10 cellular contexts compared by ENCODE assay signal in the genomic region with DNA sequence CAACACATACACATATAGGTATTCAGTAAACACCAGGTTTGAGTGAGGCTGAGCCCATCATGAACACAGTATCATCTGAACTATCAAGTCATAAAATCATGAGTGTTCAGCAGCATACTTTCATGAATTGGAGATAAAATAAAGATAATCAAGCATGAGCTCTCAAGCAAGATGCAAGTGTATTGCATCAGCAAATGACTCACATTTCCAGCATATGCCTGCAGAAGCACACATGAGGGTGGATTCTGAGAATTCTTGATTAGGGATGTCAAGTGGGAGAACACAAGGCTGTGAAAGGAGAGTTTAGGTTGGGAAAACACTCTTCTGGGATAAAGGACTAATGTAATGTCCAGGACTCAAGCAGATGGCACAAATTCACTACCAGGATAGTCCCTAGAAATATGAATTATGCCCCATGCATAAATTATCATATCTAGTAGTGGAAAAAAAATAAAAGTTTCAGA.
DNase-seq lines count a peak whose midpoint lies in the region; ATAC-seq and TF ChIP-seq lines count a peak whose summit lies in the region.
"Had no signal": no experiment of that assay in that cellular context is flagged by ENCODE, and none has a peak within 500 bp of the region (broad histone marks: within the 10 kb centered on the region; RNA-seq: fewer than 3 reads in every experiment).

No MANE protein-coding gene starts in this region.

- no peak overlapping the region for H2AK5ac ChIP-seq in mesenchymal stem cell (ENCODE audit: low read length, severe bottlenecking)

- H3K27ac ChIP-seq in mesenchymal stem cell (ENCODE audit: low read length, poor library complexity, severe bottlenecking) = no peak overlapping the region

- no peak for ATAC-seq in GM21786 (IDR thresholded peaks at IDR 0.05; ENCODE audit: unreplicated experiment)
- ATAC-seq: GM12878 had no signal

- no peaks in the 10 kb centered on the region for H3K27me3 ChIP-seq in MG63
- H3K27me3 ChIP-seq in mesenchymal stem cell (ENCODE audit: control insufficient read depth in 1 of 2, insufficient read depth in 1 of 2, low read length in 2 of 2) = no peaks in the 10 kb centered on the region

- TF ChIP-seq CTCF in astrocyte of the cerebellum (IDR thresholded peaks at IDR 0.05; ENCODE audit: low read depth, low read length, missing control alignments) = no peak

- H3K4me3 ChIP-seq in MG63 (no peak overlapping the region), astrocyte of the cerebellum (ENCODE audit: low read depth, low read length) (no peak overlapping the region), mesenchymal stem cell (ENCODE audit: insufficient read depth in 1 of 2, low read depth in 1 of 2, low read length in 2 of 2) (no peak overlapping the region)
- H3K4me3 ChIP-seq: GM12878 had no signal

- H3K9ac ChIP-seq in mesenchymal stem cell (ENCODE audit: low read length) = peak overlapping the region; percentile 40

- H3K36me3 ChIP-seq in MG63 (no peaks in the 10 kb centered on the region; the same call in 1 of the 2 replicates), mesenchymal stem cell (ENCODE audit: control insufficient read depth in 1 of 2, insufficient read depth in 2 of 2, low read depth in 1 of 2, low read length in 2 of 2) (no peaks in the 10 kb centered on the region)

- H3K4me1 ChIP-seq in mesenchymal stem cell (ENCODE audit: control insufficient read depth, insufficient read depth, low read depth, low read length) = no peaks in the 10 kb centered on the region

- H2BK5ac ChIP-seq in mesenchymal stem cell (ENCODE audit: low read depth, low read length, poor library complexity, severe bottlenecking) = no peak overlapping the region

- H3K4ac ChIP-seq in mesenchymal stem cell (ENCODE audit: low read depth in 1 of 2, low read length in 2 of 2) = no peak overlapping the region

- H3K9me3 ChIP-seq in MG63 (peaks cover 31% of the 10 kb centered on the region), mesenchymal stem cell (ENCODE audit: control insufficient read depth, low read length) (no peaks in the 10 kb centered on the region)

- H3K79me1 ChIP-seq in mesenchymal stem cell (replicated peaks; ENCODE audit: low read length, poor library complexity, severe bottlenecking) = no peaks in the 10 kb centered on the region

- DNase-seq in EL (peak; percentile 88), MG63 (peak; percentile 15), astrocyte of the cerebellum (ENCODE audit: low read depth) (peak; percentile 0), mesenchymal stem cell (peak; percentile 85), HuH-7.5 (ENCODE audit: low spot score) (no peak), mucosa of gallbladder (ENCODE audit: low spot score) (no peak), COLO668 (lab: John Stamatoyannopoulos, UW; ENCODE audit: unreplicated experiment) (no peak)
- DNase-seq: Right ventricle myocardium superior had no signal

- H4K8ac ChIP-seq in mesenchymal stem cell (ENCODE audit: low read length) = no peak overlapping the region

- no peak overlapping the region for H3K23ac ChIP-seq in mesenchymal stem cell (ENCODE audit: low read length in 2 of 2)

- H2AFZ ChIP-seq in mesenchymal stem cell (ENCODE audit: low read depth, low read length) = no peak overlapping the region

- H4K91ac ChIP-seq in mesenchymal stem cell (ENCODE audit: low read length) = no peak overlapping the region

- no peak overlapping the region for H2BK120ac ChIP-seq in mesenchymal stem cell (ENCODE audit: low read depth, low read length)

- H2BK12ac ChIP-seq in mesenchymal stem cell (ENCODE audit: low read length in 2 of 2) = no peak overlapping the region

- no peak overlapping the region for H2BK15ac ChIP-seq in mesenchymal stem cell (ENCODE audit: low read depth, poor library complexity, severe bottlenecking)

- H3K18ac ChIP-seq in mesenchymal stem cell (ENCODE audit: low read depth in 1 of 2, low read length in 2 of 2) = no peak overlapping the region

- H3K14ac ChIP-seq in mesenchymal stem cell (ENCODE audit: low read length in 2 of 2) = no peak overlapping the region

- in situ Hi-C loops in astrocyte of the cerebellum (cut with HindIII; ENCODE audit: low sequenced_read_pairs) = no loop called here

- H3K4me2 ChIP-seq in mesenchymal stem cell (ENCODE audit: low read length, poor library complexity, severe bottlenecking) = no peak overlapping the region

Comparison
In these comparisons a context has a peak if more than half of its experiments do, and no peak if none do; other contexts are left out.
1. DNase-seq: peak in EL (single experiment), MG63 (single experiment), astrocyte of the cerebellum (single experiment) and mesenchymal stem cell (single experiment); none in HuH-7.5 (single experiment), mucosa of gallbladder (single experiment) and COLO668 (single experiment).